ENCODE assay signal across 7 cellular contexts in genomic region chr1:227728059-227728891, GRCh38. TPM values are rescaled to one million over a fixed set of nuclear protein-coding genes. Genes with fewer than 3 reads are reported as not detected.
DNase-seq lines count a peak whose midpoint lies in the region; ATAC-seq and TF ChIP-seq lines count a peak whose summit lies in the region.

No MANE protein-coding gene starts in this region.

- BruUV-seq in OCI-LY7 (replicated peaks; lab: Mats Ljungman, UMichigan): no TSS peak

- H3K27me3 ChIP-seq in fibroblast of lung (ENCODE audit: control insufficient read depth, insufficient read depth, low read length): no peaks in the 10 kb centered on the region

- H3K9me2 ChIP-seq in OCI-LY7 (ENCODE audit: insufficient read depth, low read length): no peaks in the 10 kb centered on the region

- peaks cover under 1 to 5% of the 10 kb centered on the region in 2 donors for H3K36me3 Mint-ChIP-seq in activated T-cell treated with anti-CD3 and anti-CD28 coated beads, Interleukin-2, amount 50 U/mL, for 72 hours (ENCODE audit: insufficient read depth in 2 of 2)
- no peaks in the 10 kb centered on the region for H3K36me3 Mint-ChIP-seq in nephron (ENCODE audit: low read depth)

- peaks cover 19% of the 10 kb centered on the region for H3K4me1 Mint-ChIP-seq in activated T-cell treated with anti-CD3 and anti-CD28 coated beads, Interleukin-2, amount 50 U/mL, for 72 hours (ENCODE audit: low read depth)
- peaks cover 39% of the 10 kb centered on the region for H3K4me1 Mint-ChIP-seq in nephron

- peak overlapping the region; percentile 69 for H3K4me3 ChIP-seq in OCI-LY7 (ENCODE audit: low read depth, low read length, poor library complexity, severe bottlenecking)
- H3K4me3 ChIP-seq in fibroblast of lung (replicated peaks in 1 of 4; ENCODE audit: control extremely low read depth in 1 of 4, insufficient read depth in 1 of 4, low read depth in 3 of 4, low read length in 4 of 4): peak overlapping the region; percentile 32 to 61 (median 52)

- CTCF ChIA-PET in OCI-LY7 (lab: Charles Lee; ENCODE audit: unreplicated experiment): no interaction called here

- POLR2A ChIA-PET in OCI-LY7 (lab: Charles Lee): no interaction called here

- peak; percentile 43 for ATAC-seq in GM18502 (IDR thresholded peaks at IDR 0.05; ENCODE audit: poor library complexity, unreplicated experiment)
- ATAC-seq in activated T-cell treated with anti-CD3 and anti-CD28 coated beads, Interleukin-2, amount 50 U/mL, for 72 hours (replicated peaks in 1 of 2): peak; percentile 66 to 70

- H3K9me3 Mint-ChIP-seq in activated T-cell treated with anti-CD3 and anti-CD28 coated beads, Interleukin-2, amount 50 U/mL, for 72 hours: peaks cover 2 to 3% of the 10 kb centered on the region in 2 donors
- peaks cover 5% of the 10 kb centered on the region for H3K9me3 Mint-ChIP-seq in nephron

- peak overlapping the region; percentile 37 for H3K9ac ChIP-seq in fibroblast of lung (ENCODE audit: insufficient read depth, low read length)

- peak overlapping the region; percentile 10 for H3K27ac ChIP-seq in OCI-LY7 (ENCODE audit: low read depth, low read length, poor library complexity, severe bottlenecking)
- no peak overlapping the region for H3K27ac ChIP-seq in fibroblast of lung (ENCODE audit: insufficient read depth, low read length)

- no peaks in the 10 kb centered on the region for H3K79me2 ChIP-seq in OCI-LY7 (ENCODE audit: insufficient read depth, low read depth, low read length)
- peaks cover under 1% of the 10 kb centered on the region for H3K79me2 ChIP-seq in fibroblast of lung (ENCODE audit: control insufficient read depth, insufficient read depth, low read length)

- peak overlapping the region; percentile 80 for H3K4me2 ChIP-seq in OCI-LY7 (ENCODE audit: low read length)
- peak overlapping the region; percentile 88 for H3K4me2 ChIP-seq in fibroblast of lung (ENCODE audit: extremely low read depth, insufficient read depth, low read length)

- peaks cover 11% of the 10 kb centered on the region for H3K27me3 Mint-ChIP-seq in activated T-cell treated with anti-CD3 and anti-CD28 coated beads, Interleukin-2, amount 50 U/mL, for 72 hours (ENCODE audit: low read depth)
- H3K27me3 Mint-ChIP-seq in nephron (ENCODE audit: low read depth): peaks cover 3% of the 10 kb centered on the region

- H3K4me3 Mint-ChIP-seq in activated T-cell treated with anti-CD3 and anti-CD28 coated beads, Interleukin-2, amount 50 U/mL, for 72 hours: peak overlapping the region; percentile 94 to 95
- peak overlapping the region; percentile 89 for H3K4me3 Mint-ChIP-seq in nephron

- H2AFZ ChIP-seq in OCI-LY7 (ENCODE audit: low read length): no peak overlapping the region
- H2AFZ ChIP-seq in fibroblast of lung (ENCODE audit: low read length): no peak overlapping the region

- DNase-seq in HT-29 (ENCODE audit: low spot score) (peak; percentile 80), OCI-LY7 (ENCODE audit: low spot score) (peak; percentile 79), fibroblast of lung (ENCODE audit: low read depth in 2 of 2) (peak; percentile 31 to 62), stromal cell of bone marrow (ENCODE audit: low read depth) (peak; percentile 13)
- peak; percentile 57 to 70 for DNase-seq in activated T-cell treated with anti-CD3 and anti-CD28 coated beads, Interleukin-2, amount 50 U/mL, for 72 hours

- H4K20me1 ChIP-seq in OCI-LY7 (ENCODE audit: insufficient read depth, low read length): no peaks in the 10 kb centered on the region
- no peaks in the 10 kb centered on the region for H4K20me1 ChIP-seq in fibroblast of lung (ENCODE audit: control insufficient read depth, extremely low read depth, insufficient read depth, low read length)

- H3K36me3 ChIP-seq in OCI-LY7 (ENCODE audit: insufficient read depth, low read length): peaks cover 23% of the 10 kb centered on the region
- H3K36me3 ChIP-seq in fibroblast of lung (ENCODE audit: control insufficient read depth, insufficient read depth, low read length): peaks cover 5% of the 10 kb centered on the region

- H3K4me1 ChIP-seq in OCI-LY7 (ENCODE audit: insufficient read depth, low read length, poor library complexity, severe bottlenecking): peaks cover 31% of the 10 kb centered on the region
- no peaks in the 10 kb centered on the region for H3K4me1 ChIP-seq in fibroblast of lung (ENCODE audit: control insufficient read depth, extremely low read depth, insufficient read depth, low read length)

- peak overlapping the region; percentile 85 for H3K27ac Mint-ChIP-seq in activated T-cell treated with anti-CD3 and anti-CD28 coated beads, Interleukin-2, amount 50 U/mL, for 72 hours
- peak overlapping the region; percentile 73 to 94 (median 85) for H3K27ac Mint-ChIP-seq in nephron

- no peak for TF ChIP-seq CTCF in OCI-LY7 (conservative IDR thresholded peaks at IDR 0.05; ENCODE audit: low read length)
- TF ChIP-seq CTCF in fibroblast of lung (conservative IDR thresholded peaks at IDR 0.05 in 1 of 2, IDR thresholded peaks at IDR 0.05 in 1 of 2; ENCODE audit: low read depth in 1 of 2, low read length in 2 of 2): no peak
- no peak for TF ChIP-seq CTCF in nephron (IDR thresholded peaks at IDR 0.05; ENCODE audit: unreplicated experiment in 3 of 3)

- H3K9me3 ChIP-seq in OCI-LY7 (ENCODE audit: low read length): no peaks in the 10 kb centered on the region
- no peaks in the 10 kb centered on the region for H3K9me3 ChIP-seq in fibroblast of lung (ENCODE audit: control insufficient read depth, insufficient read depth, low read depth, low read length)

- intact Hi-C loops in OCI-LY7 (cut with micrococcal nuclease; ENCODE audit: unreplicated experiment): loop anchor here (5.0 kb wide), 3 partner anchors 59 to 246 kb away; partner anchors contain the start of gene ZNF678

RNA-seq across cellular contexts. Expression of gene JMJD4, which starts 6.8 kb away (rescaled TPM):
- total RNA-seq in HT-29 (2014; rRNA removed; shearing (Covaris generic)): 46.1 and 49.6 TPM in 2 replicates
- 37.5 and 41.8 TPM in 2 replicates for total RNA-seq in OCI-LY7 (2014; rRNA removed; shearing (Covaris generic))
- total RNA-seq in OCI-LY7 (2022): 27.8 and 28.2 TPM in 2 replicates
- total RNA-seq in activated T-cell treated with anti-CD3 and anti-CD28 coated beads, Interleukin-2, amount 50 U/mL, for 72 hours: 10 to 100 TPM in 1 of 2 donors, 1 to 10 TPM in 1; 8.7 to 11.1 TPM
- total RNA-seq in fibroblast of lung: 26.4 and 26.7 TPM in 2 replicates
- polyA plus RNA-seq in fibroblast of lung: 12.1 and 13.4 TPM in 2 replicates
- polyA plus RNA-seq in fibroblast of lung (2012): 17.4 and 22.8 TPM in 2 replicates
- 54.1 and 64.4 TPM in 2 replicates for polyA minus RNA-seq in fibroblast of lung (ENCODE audit: low replicate concordance)

RNA-seq across cellular contexts. Expression of gene SNAP47, which starts 7.0 kb away (rescaled TPM):
- 56.8 and 57.1 TPM in 2 replicates for total RNA-seq in HT-29 (2014; rRNA removed; shearing (Covaris generic))
- 35.0 and 44.2 TPM in 2 replicates for total RNA-seq in OCI-LY7 (2014; rRNA removed; shearing (Covaris generic))
- total RNA-seq in OCI-LY7 (2022) (25.2 and 29.8 TPM in 2 replicates), fibroblast of lung (53.4 and 66.9 TPM in 2 replicates)
- total RNA-seq in activated T-cell treated with anti-CD3 and anti-CD28 coated beads, Interleukin-2, amount 50 U/mL, for 72 hours: 10 to 100 TPM; 34.0 to 35.3 TPM
- 32.4 TPM in 2 replicates for polyA plus RNA-seq in fibroblast of lung
- 26.6 and 30.2 TPM in 2 replicates for polyA plus RNA-seq in fibroblast of lung (2012)
- polyA minus RNA-seq in fibroblast of lung (ENCODE audit: low replicate concordance): 22.3 and 40.1 TPM in 2 replicates

Comparison
In these comparisons a context has a peak if more than half of its experiments do, and no peak if none do; other contexts are left out.
1. DNase-seq: peak in every context shown above with its lines; median percentile 80 in HT-29; 79 in OCI-LY7; 64 in activated T-cell treated with anti-CD3 and anti-CD28 coated beads, Interleukin-2, amount 50 U/mL, for 72 hours; 46 in fibroblast of lung; 13 in stromal cell of bone marrow.